17 cellular contexts compared by ENCODE assay signal in the genomic region with DNA sequence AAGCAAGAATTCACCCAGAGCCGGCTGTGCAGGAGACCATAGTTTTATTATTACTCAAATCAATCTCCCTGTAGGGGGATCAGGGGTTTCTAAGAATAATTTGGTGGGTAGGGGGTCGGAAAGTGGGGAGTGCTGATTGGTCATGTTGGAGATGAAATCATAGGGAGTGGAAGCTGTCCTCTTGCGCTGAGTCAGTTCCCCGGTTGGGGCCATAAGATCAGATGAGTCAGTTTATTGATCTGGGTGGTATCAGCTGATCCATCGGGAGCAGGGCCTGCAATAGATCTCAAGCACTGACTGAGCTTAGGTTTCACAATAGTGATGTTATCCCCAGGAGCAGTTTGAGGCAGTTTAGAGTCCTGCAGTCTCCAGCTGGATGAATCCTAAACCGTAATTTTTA.
A peak's percentile ranks its signal among the peaks of the same experiment; 100 is the strongest.
DNase-seq lines count a peak whose midpoint lies in the region; ATAC-seq, FAIRE-seq and TF ChIP-seq lines count a peak whose summit lies in the region.
"Had no signal": no experiment of that assay in that cellular context is flagged by ENCODE, and none has a peak within 500 bp of the region (broad histone marks: within the 10 kb centered on the region; RNA-seq: fewer than 3 reads in every experiment).

No MANE protein-coding gene starts in this region.

- FAIRE-seq in pancreas (lab: Jason Lieb, UNC) = no peak
- FAIRE-seq: D721Med, endometrium had no signal

- H3K4me1 ChIP-seq in HUES48 (ENCODE audit: control insufficient read depth, insufficient read depth, low read length) (peaks cover 20% of the 10 kb centered on the region), ectodermal cell (ENCODE audit: control insufficient read depth, insufficient read depth, low read length) (peaks cover 4% of the 10 kb centered on the region), iPS DF 6.9 (ENCODE audit: control insufficient read depth, insufficient read depth, low read length) (no peaks in the 10 kb centered on the region), Peyer's patch (no peaks in the 10 kb centered on the region), pancreas (no peaks in the 10 kb centered on the region)
- H3K4me1 ChIP-seq: gastrocnemius medialis, parathyroid adenoma, spleen had no signal

- in situ Hi-C loops in brain microvascular endothelial cell (cut with HindIII; ENCODE audit: low pct_ligation_motif_present, low sequenced_read_pairs) = no loop called here

- TF ChIP-seq CTCF in retinal pigment epithelial cell (conservative IDR thresholded peaks at IDR 0.05; ENCODE audit: low read depth, low read length) (no peak), Peyer's patch (IDR thresholded peaks at IDR 0.05) (no peak), pancreas (IDR thresholded peaks at IDR 0.05) (no peak), brain microvascular endothelial cell (IDR thresholded peaks at IDR 0.05; ENCODE audit: low read depth, low read length, missing control alignments) (no peak)

- TF ChIP-seq POLR2A in Peyer's patch (IDR thresholded peaks at IDR 0.05) = no peak

- peaks cover 23% of the 10 kb centered on the region for H3K9me3 ChIP-seq in HUES48 (ENCODE audit: control insufficient read depth, insufficient read depth, low read length)
- H3K9me3 ChIP-seq in ectodermal cell (ENCODE audit: control insufficient read depth, low read length) = no peaks in the 10 kb centered on the region
- no peaks in the 10 kb centered on the region for H3K9me3 ChIP-seq in iPS DF 6.9 (ENCODE audit: control insufficient read depth, insufficient read depth, low read length)
- H3K9me3 ChIP-seq in Peyer's patch = peaks cover 0 to 6% (median 0%) of the 10 kb centered on the region in 4 donors
- H3K9me3 ChIP-seq in pancreas = no peaks in the 10 kb centered on the region
- H3K9me3 ChIP-seq: gastrocnemius medialis had no signal

- no peak for DNase-seq in iPS DF 6.9 (ENCODE audit: low read depth, low spot score)
- DNase-seq in retinal pigment epithelial cell (ENCODE audit: low read depth) = no peak
- no peak for DNase-seq in Peyer's patch
- DNase-seq in pancreas = no peak
- DNase-seq in brain microvascular endothelial cell = no peak
- DNase-seq: activated CD4-positive, alpha-beta T cell treated with anti-CD3 and anti-CD28 coated beads for 48 hours; activated T-cell treated with anti-CD3 and anti-CD28 coated beads, Interleukin-2, amount 50 U/mL, for 1 hour; AML-193; gastrocnemius medialis; NCI-H1105 treated with DMSO at 0.1 percent for 48 hours; spleen had no signal

- WGBS in ectodermal cell, 2 experiments = 47 to 49% methylated on average over 5 to 6 of the region's 6 CpGs
- WGBS in iPS DF 6.9 (ENCODE audit: insufficient coverage, insufficient read length) = no CpG with 5 or more reads among the region's 6 CpGs
- 46 to 47% methylated on average over 6 of the region's 6 CpGs for WGBS in pancreas, 2 donors

- H3K9ac ChIP-seq in HUES48 (ENCODE audit: low read depth, low read length) = peak overlapping the region; percentile 50
- H3K9ac ChIP-seq: KMS-11, parathyroid adenoma had no signal

- no peaks in the 10 kb centered on the region for H3K27me3 ChIP-seq in HUES48 (ENCODE audit: control insufficient read depth, insufficient read depth, low read length)
- no peaks in the 10 kb centered on the region for H3K27me3 ChIP-seq in ectodermal cell (ENCODE audit: control insufficient read depth, insufficient read depth, low read length, poor library complexity, severe bottlenecking)
- no peaks in the 10 kb centered on the region for H3K27me3 ChIP-seq in iPS DF 6.9 (ENCODE audit: control insufficient read depth, insufficient read depth, low read length)
- no peaks in the 10 kb centered on the region for H3K27me3 ChIP-seq in Peyer's patch
- H3K27me3 ChIP-seq in pancreas = peaks cover 0 to 20% (median 4%) of the 10 kb centered on the region in 4 donors
- H3K27me3 ChIP-seq in brain microvascular endothelial cell (replicated peaks) = no peaks in the 10 kb centered on the region

- H3K27ac ChIP-seq in HUES48 (ENCODE audit: low read depth, low read length) = peak overlapping the region; percentile 96
- peak overlapping the region; percentile 87 for H3K27ac ChIP-seq in ectodermal cell (ENCODE audit: insufficient read depth, low read depth, low read length, poor library complexity, severe bottlenecking)
- H3K27ac ChIP-seq in iPS DF 6.9 (ENCODE audit: low read length) = peak overlapping the region; percentile 68
- H3K27ac ChIP-seq in Peyer's patch = no peak overlapping the region
- H3K27ac ChIP-seq in pancreas = no peak overlapping the region
- H3K27ac ChIP-seq in brain microvascular endothelial cell = no peak overlapping the region
- H3K27ac ChIP-seq: gastrocnemius medialis, KMS-11, parathyroid adenoma, spleen had no signal

- no peak for ATAC-seq in pancreas
- ATAC-seq: gastrocnemius medialis had no signal

- H3K4me3 ChIP-seq in HUES48 (ENCODE audit: low read depth, low read length) (0 out of 2 replicates have a peak overlapping the region, but pooled peaks have one; percentile 8), ectodermal cell (ENCODE audit: insufficient read depth, low read depth, low read length) (peak overlapping the region; percentile 49), iPS DF 6.9 (ENCODE audit: low read length) (no peak overlapping the region), retinal pigment epithelial cell (ENCODE audit: low read length) (peak overlapping the region; percentile 51), Peyer's patch (no peak overlapping the region), pancreas (no peak overlapping the region), brain microvascular endothelial cell (ENCODE audit: low read depth, low read length) (no peak overlapping the region)
- H3K4me3 ChIP-seq: gastrocnemius medialis, spleen had no signal

- intact Hi-C loops in pancreas (cut with DNase I) = no loop called here

- H3K36me3 ChIP-seq in HUES48 (ENCODE audit: control insufficient read depth, insufficient read depth, low read length) (no peaks in the 10 kb centered on the region), ectodermal cell (ENCODE audit: control insufficient read depth, insufficient read depth, low read length) (no peaks in the 10 kb centered on the region), iPS DF 6.9 (ENCODE audit: control insufficient read depth, insufficient read depth, low read length) (no peaks in the 10 kb centered on the region), Peyer's patch (no peaks in the 10 kb centered on the region), pancreas (no peaks in the 10 kb centered on the region), brain microvascular endothelial cell (replicated peaks) (no peaks in the 10 kb centered on the region)
- H3K36me3 ChIP-seq: gastrocnemius medialis, spleen had no signal

Comparison
In these comparisons a context has a peak if more than half of its experiments do, and no peak if none do; other contexts are left out.
1. H3K27ac ChIP-seq: peak in HUES48 (single experiment), ectodermal cell (single experiment) and iPS DF 6.9 (single experiment); none in Peyer's patch (0 of 4), pancreas (0 of 4) and brain microvascular endothelial cell (single experiment).
2. H3K4me3 ChIP-seq: peak in HUES48 (single experiment), ectodermal cell (single experiment) and retinal pigment epithelial cell (single experiment); none in iPS DF 6.9 (single experiment), Peyer's patch (0 of 4), pancreas (0 of 4) and brain microvascular endothelial cell (single experiment).